In genomic region chr17:40327735-40328385, GRCh38 we compare ENCODE assay signal across 10 cellular contexts. TPM values are rescaled to one million over a fixed set of nuclear protein-coding genes. Genes with fewer than 3 reads are reported as not detected.
DNase-seq lines count a peak whose midpoint lies in the region; ATAC-seq, FAIRE-seq and TF ChIP-seq lines count a peak whose summit lies in the region.
"Had no signal": no experiment of that assay in that cellular context is flagged by ENCODE, and none has a peak within 500 bp of the region (broad histone marks: within the 10 kb centered on the region; RNA-seq: fewer than 3 reads in every experiment).

No MANE protein-coding gene starts in this region.

- H3K4me3 Mint-ChIP-seq in activated naive CD4-positive, alpha-beta T cell treated with anti-CD3 and anti-CD28 coated beads, Interleukin-2, amount 10 ng/mL, durations not matched to agents 7 days and 5 days, result peak overlapping the region; percentile 71

- H3K79me1 ChIP-seq in mesenchymal stem cell (replicated peaks; ENCODE audit: low read length, poor library complexity, severe bottlenecking), result peaks cover 31% of the 10 kb centered on the region

- intact Hi-C loops in GM12878 (cut with micrococcal nuclease; ENCODE audit: unreplicated experiment), result no loop called here

- no peak overlapping the region for H4K8ac ChIP-seq in mesenchymal stem cell (ENCODE audit: low read length)

- H3K4ac ChIP-seq in mesenchymal stem cell (ENCODE audit: low read depth in 1 of 2, low read length in 2 of 2), result no peak overlapping the region

- H3K27me3 ChIP-seq in GM12878 (replicated peaks in 1 of 2; ENCODE audit: control insufficient read depth in 2 of 2, insufficient read depth in 2 of 2, low read length in 1 of 2), result no peaks in the 10 kb centered on the region
- no peaks in the 10 kb centered on the region for H3K27me3 ChIP-seq in mesenchymal stem cell (ENCODE audit: control insufficient read depth in 1 of 2, insufficient read depth in 1 of 2, low read length in 2 of 2)
- no peaks in the 10 kb centered on the region for H3K27me3 ChIP-seq in upper lobe of left lung

- no peak overlapping the region for H3K23ac ChIP-seq in mesenchymal stem cell (ENCODE audit: low read length in 2 of 2)

- no peaks in the 10 kb centered on the region for H3K27me3 Mint-ChIP-seq in activated naive CD4-positive, alpha-beta T cell treated with anti-CD3 and anti-CD28 coated beads, Interleukin-2, amount 10 ng/mL, durations not matched to agents 7 days and 5 days

- 14% methylated on average over 3 of the region's 3 CpGs for WGBS in GM12878 (ENCODE audit: insufficient coverage, insufficient replicate concordance, low lambda C conversion rate, missing lambda C conversion rate)
- WGBS in mesenchymal stem cell, result 50% methylated on average over 2 of the region's 3 CpGs
- WGBS in upper lobe of left lung, 2 donors, result 5 to 50% methylated on average over 1 to 3 of the region's 3 CpGs

- no peaks in the 10 kb centered on the region for H3K9me3 Mint-ChIP-seq in activated naive CD4-positive, alpha-beta T cell treated with anti-CD3 and anti-CD28 coated beads, Interleukin-2, amount 10 ng/mL, durations not matched to agents 7 days and 5 days

- peaks cover 36% of the 10 kb centered on the region for H3K36me3 Mint-ChIP-seq in activated naive CD4-positive, alpha-beta T cell treated with anti-CD3 and anti-CD28 coated beads, Interleukin-2, amount 10 ng/mL, durations not matched to agents 7 days and 5 days

- H2BK5ac ChIP-seq in mesenchymal stem cell (ENCODE audit: low read depth, low read length, poor library complexity, severe bottlenecking), result no peak overlapping the region

- H3K9ac ChIP-seq in GM12878 (ENCODE audit: control insufficient read depth, insufficient read depth, low read length), result peak overlapping the region; percentile 75; the same call in 1 of the 2 replicates
- H3K9ac ChIP-seq in mesenchymal stem cell (ENCODE audit: low read length), result peak overlapping the region; percentile 53

- H3K4me2 ChIP-seq in GM12878 (ENCODE audit: control insufficient read depth, insufficient read depth) (peak overlapping the region; percentile 100), mesenchymal stem cell (ENCODE audit: low read length, poor library complexity, severe bottlenecking) (no peak overlapping the region)

- peak overlapping the region; percentile 91 for H3K27ac Mint-ChIP-seq in activated naive CD4-positive, alpha-beta T cell treated with anti-CD3 and anti-CD28 coated beads, Interleukin-2, amount 10 ng/mL, durations not matched to agents 7 days and 5 days

- H3K18ac ChIP-seq in mesenchymal stem cell (ENCODE audit: low read depth in 1 of 2, low read length in 2 of 2), result peak overlapping the region in 1 of 2 experiments; percentile 18

- no TSS peak for BruUV-seq in GM12878 (replicated peaks; lab: Mats Ljungman, UMichigan)

- no peak for TF ChIP-seq EP300 in GM12878 (IDR thresholded peaks at IDR 0.05; ENCODE audit: borderline replicate concordance in 1 of 2, control insufficient read depth in 1 of 2, low read depth in 2 of 2, low read length in 2 of 2)
- no peak for TF ChIP-seq EP300 in upper lobe of left lung (IDR thresholded peaks at IDR 0.05)

- no peak overlapping the region for H2AK5ac ChIP-seq in mesenchymal stem cell (ENCODE audit: low read length, severe bottlenecking)

- peaks cover 93% of the 10 kb centered on the region for H3K79me2 ChIP-seq in GM12878 (ENCODE audit: control insufficient read depth, insufficient read depth, low read length)

- RAD21 ChIA-PET in GM12878 (lab: Charles Lee; ENCODE audit: unreplicated experiment), result interaction anchor here (1.0 to 12.6 kb wide), 5 partner anchors 13 to 109 kb away, joined by 3 to 156 read pairs (median 6); partner anchors contain the start of gene RARA

- no peak for TF ChIP-seq RAD21 in GM12878 (IDR thresholded peaks at IDR 0.05; ENCODE audit: insufficient read depth, low read depth, low read length)

- H2AFZ ChIP-seq in GM12878 (ENCODE audit: control insufficient read depth, low read depth, low read length) (no peak overlapping the region), mesenchymal stem cell (ENCODE audit: low read depth, low read length) (no peak overlapping the region)

- no peak overlapping the region for H2BK120ac ChIP-seq in mesenchymal stem cell (ENCODE audit: low read depth, low read length)

- DNase-seq in activated naive CD4-positive, alpha-beta T cell treated with anti-CD3 and anti-CD28 coated beads, Interleukin-2, amount 10 ng/mL, durations not matched to agents 7 days and 5 days, result no peak
- DNase-seq in activated naive CD4-positive, alpha-beta T cell treated with Interleukin-2 at 50 U/mL for 16 hours, result no peak
- no peak for DNase-seq in GM12878 (ENCODE audit: low read depth, low spot score)
- no peak for DNase-seq in mesenchymal stem cell
- no peak for DNase-seq in upper lobe of left lung
- DNase-seq in NCI-H446 treated with DMSO at 0.1 percent for 48 hours (lab: John Stamatoyannopoulos, UW), result no peak
- DNase-seq in NCI-H345 (lab: John Stamatoyannopoulos, UW), result no peak
- DNase-seq: activated effector memory CD4-positive, alpha-beta T cell treated with anti-CD3 and anti-CD28 coated beads, Interleukin-2, amount 50 U/mL, for 16 hours had no signal

- TF ChIP-seq POLR2A in GM12878 (IDR thresholded peaks at IDR 0.05; ENCODE audit: low read depth, low read length) (no peak), upper lobe of left lung (IDR thresholded peaks at IDR 0.05) (no peak)

- peak overlapping the region; percentile 96 for H3K27ac ChIP-seq in GM12878 (ENCODE audit: control insufficient read depth, insufficient read depth)
- H3K27ac ChIP-seq in mesenchymal stem cell (ENCODE audit: low read length, poor library complexity, severe bottlenecking), result no peak overlapping the region
- H3K27ac ChIP-seq in upper lobe of left lung, result peak overlapping the region; percentile 93 to 96 (median 96)

- POLR2A ChIA-PET in GM12878 (lab: Charles Lee), result interaction anchor here (1.0 to 7.0 kb wide), 2 partner anchors 9 to 17 kb away, joined by 3 to 123 read pairs; partner anchors contain the start of gene RARA

- SMC1A ChIA-PET in GM12878 (lab: Charles Lee; ENCODE audit: uncharacterized antibody, unreplicated experiment), result interaction anchor here (0.6 to 11.2 kb wide), 7 partner anchors 12 to 32 kb away, joined by 3 to 172 read pairs (median 4); partner anchors contain the start of gene RARA

- CTCF ChIA-PET in activated naive CD4-positive, alpha-beta T cell treated with anti-CD3 and anti-CD28 coated beads, Interleukin-2, amount 10 ng/mL, durations not matched to agents 7 days and 5 days (lab: Charles Lee), result interaction anchor here (1.2 to 4.6 kb wide), 7 partner anchors 9 to 27 kb away, joined by 3 to 20 read pairs (median 9); no protein-coding TSS in a partner anchor
- CTCF ChIA-PET in GM12878 (lab: Yijun Ruan, JAX), result interaction anchor here (1.0 to 6.6 kb wide), 7 partner anchors 8 to 215 kb away, joined by 3 to 58 read pairs (median 10); partner anchors contain the start of gene RARA

- in situ Hi-C loops in GM12878 (cut with MboI), result loop anchor here (10.0 kb wide), 1 partner anchor 1347 kb away; no protein-coding TSS in a partner anchor

- TF ChIP-seq CTCF in GM12878 (IDR thresholded peaks at IDR 0.05 in 2 of 3, conservative IDR thresholded peaks at IDR 0.05 in 1 of 3; ENCODE audit: control insufficient read depth in 2 of 3, extremely low read depth in 1 of 3, insufficient read depth in 1 of 3, low read depth in 3 of 3, low read length in 3 of 3), result no peak
- no peak for TF ChIP-seq CTCF in upper lobe of left lung (IDR thresholded peaks at IDR 0.05)

- H3K36me3 ChIP-seq in GM12878 (ENCODE audit: control insufficient read depth in 2 of 2, insufficient read depth in 2 of 2, low read length in 1 of 2) (peaks cover 12 to 19% of the 10 kb centered on the region in 2 experiments; a peak in 3 of 4 replicates), mesenchymal stem cell (ENCODE audit: control insufficient read depth in 1 of 2, insufficient read depth in 2 of 2, low read depth in 1 of 2, low read length in 2 of 2) (peaks cover 9 to 27% of the 10 kb centered on the region in 2 experiments), upper lobe of left lung (peaks cover 0 to 11% (median 3%) of the 10 kb centered on the region in 4 donors)

- H3K4me1 ChIP-seq in GM12878 (ENCODE audit: control insufficient read depth, insufficient read depth, low read length), result peaks cover 59% of the 10 kb centered on the region
- peaks cover 65% of the 10 kb centered on the region for H3K4me1 ChIP-seq in mesenchymal stem cell (ENCODE audit: control insufficient read depth, insufficient read depth, low read depth, low read length)
- peaks cover 100% of the 10 kb centered on the region in 4 donors for H3K4me1 ChIP-seq in upper lobe of left lung

- H3K4me3 ChIP-seq in GM12878, result 0 out of 2 replicates have a peak overlapping the region, but pooled peaks have one; percentile 42
- peak overlapping the region in 1 of 2 experiments; percentile 65 for H3K4me3 ChIP-seq in mesenchymal stem cell (ENCODE audit: insufficient read depth in 1 of 2, low read depth in 1 of 2, low read length in 2 of 2)
- no peak overlapping the region for H3K4me3 ChIP-seq in upper lobe of left lung
- H3K4me3 ChIP-seq: mucosa of descending colon had no signal

- FAIRE-seq in GM12878 (lab: Jason Lieb, UNC), result no peak

- H3K14ac ChIP-seq in mesenchymal stem cell (ENCODE audit: low read length in 2 of 2), result no peak overlapping the region

- peaks cover 94% of the 10 kb centered on the region for H3K4me1 Mint-ChIP-seq in activated naive CD4-positive, alpha-beta T cell treated with anti-CD3 and anti-CD28 coated beads, Interleukin-2, amount 10 ng/mL, durations not matched to agents 7 days and 5 days

- H3K9me3 ChIP-seq in GM12878 (replicated peaks; ENCODE audit: control insufficient read depth, insufficient read depth, low read length) (no peaks in the 10 kb centered on the region), mesenchymal stem cell (ENCODE audit: control insufficient read depth, low read length) (no peaks in the 10 kb centered on the region), upper lobe of left lung (no peaks in the 10 kb centered on the region)
- H3K9me3 ChIP-seq: mucosa of descending colon had no signal

- no peak overlapping the region for H2BK15ac ChIP-seq in mesenchymal stem cell (ENCODE audit: low read depth, poor library complexity, severe bottlenecking)

- H4K91ac ChIP-seq in mesenchymal stem cell (ENCODE audit: low read length), result no peak overlapping the region

- H2BK12ac ChIP-seq in mesenchymal stem cell (ENCODE audit: low read length in 2 of 2), result no peak overlapping the region

- ATAC-seq in GM12878 (no peak), upper lobe of left lung (ENCODE audit: low FRiP score in 2 of 2) (peak in 1 of 2 donors; percentile 38), GM18858 (IDR thresholded peaks at IDR 0.05; ENCODE audit: unreplicated experiment) (no peak)
- ATAC-seq: mucosa of descending colon had no signal

- H4K20me1 ChIP-seq in GM12878 (ENCODE audit: control insufficient read depth, insufficient read depth), result no peaks in the 10 kb centered on the region

RNA-seq across cellular contexts. Expression of gene RARA, which starts 18.9 kb away (rescaled TPM):
- total RNA-seq in GM12878 (2013; cell fraction: nucleolus; rRNA removed), result 30.5 and 34.4 TPM in 2 replicates
- 15.5 and 17.3 TPM in 2 replicates for total RNA-seq in GM12878 (2014; rRNA removed)
- 7.7 and 9.7 TPM in 2 replicates for total RNA-seq in GM12878 (2014; rRNA removed; fragmentation: Illumina TruSeq; extraction: Trizol)
- total RNA-seq in GM12878 (2021), result 33.6 and 34.8 TPM in 2 replicates
- 12.0 TPM for polyA plus RNA-seq in GM12878 (2011; ENCODE audit: low read depth)
- polyA plus RNA-seq in GM12878 (2011; rRNA removed), result 3.1 and 7.8 TPM in 2 replicates
- polyA plus RNA-seq in GM12878 (2011; cell fraction: cytosol; rRNA removed), result 10.0 and 13.4 TPM in 2 replicates
- 29.2 and 38.2 TPM in 2 replicates for polyA plus RNA-seq in GM12878 (2011; cell fraction: nucleus; rRNA removed)
- 23.0 and 26.5 TPM in 2 replicates for polyA plus RNA-seq in GM12878 (2012)
- 8.0 and 23.8 TPM in 2 replicates for polyA plus RNA-seq in GM12878 (2014; fragmentation: Illumina TruSeq; extraction: Trizol)
- polyA plus RNA-seq in GM12878 (2014; fragmentation: Nextera tagmentation; extraction: Ambion mirVana), result under 1 TPM; 0.13 to 0.16 TPM
- 14.3 and 20.2 TPM in 2 replicates for polyA plus RNA-seq in GM12878 (2014; rRNA removed)
- 10 to 100 TPM; 12.9 to 15.4 TPM for polyA plus RNA-seq in GM12878 (2016; fragmentation: Nextera tagmentation; extraction: Ambion mirVana)
- polyA minus RNA-seq in GM12878 (2011; rRNA and poly(A)+ RNA removed), result 8.7 and 13.7 TPM in 2 replicates
- 15.1 and 20.3 TPM in 2 replicates for polyA minus RNA-seq in GM12878 (2011; cell fraction: cytosol; rRNA and poly(A)+ RNA removed)
- polyA minus RNA-seq in GM12878 (2011; cell fraction: nucleus; rRNA and poly(A)+ RNA removed), result 9.7 and 15.5 TPM in 2 replicates
- 32.6 TPM for polyA plus RNA-seq in mesenchymal stem cell (2013, experiment 1 of 2)
- 32.1 TPM for polyA plus RNA-seq in mesenchymal stem cell (2013, experiment 2 of 2)
- 10 to 100 TPM; 45.7 to 95.6 (median 85.9) TPM for total RNA-seq in upper lobe of left lung

RNA-seq across cellular contexts. Expression of gene GJD3, which starts 36.7 kb away (rescaled TPM):
- not detected in 2 replicates for total RNA-seq in GM12878 (2013; cell fraction: nucleolus; rRNA removed)
- total RNA-seq in GM12878 (2014; rRNA removed), result not detected in 2 replicates
- total RNA-seq in GM12878 (2014; rRNA removed; fragmentation: Illumina TruSeq; extraction: Trizol), result not detected in 2 replicates
- not detected in 2 replicates for total RNA-seq in GM12878 (2021)
- not detected for polyA plus RNA-seq in GM12878 (2011; ENCODE audit: low read depth)
- not detected in 2 replicates for polyA plus RNA-seq in GM12878 (2011; rRNA removed)
- not detected in 2 replicates for polyA plus RNA-seq in GM12878 (2011; cell fraction: cytosol; rRNA removed)
- polyA plus RNA-seq in GM12878 (2011; cell fraction: nucleus; rRNA removed), result not detected in 2 replicates
- polyA plus RNA-seq in GM12878 (2012), result not detected in 2 replicates
- polyA plus RNA-seq in GM12878 (2014; fragmentation: Illumina TruSeq; extraction: Trizol), result not detected in 2 replicates
- polyA plus RNA-seq in GM12878 (2014; fragmentation: Nextera tagmentation; extraction: Ambion mirVana), result not detected
- polyA plus RNA-seq in GM12878 (2014; rRNA removed), result not detected in 2 replicates
- 1 to 10 TPM in 1 of 2 experiments, not detected in 1; 1.6 TPM for polyA plus RNA-seq in GM12878 (2016; fragmentation: Nextera tagmentation; extraction: Ambion mirVana)
- not detected in 2 replicates for polyA minus RNA-seq in GM12878 (2011; rRNA and poly(A)+ RNA removed)
- polyA minus RNA-seq in GM12878 (2011; cell fraction: cytosol; rRNA and poly(A)+ RNA removed), result not detected in 2 replicates
- polyA minus RNA-seq in GM12878 (2011; cell fraction: nucleus; rRNA and poly(A)+ RNA removed), result not detected in 2 replicates
- 0.44 TPM for polyA plus RNA-seq in mesenchymal stem cell (2013, experiment 1 of 2)
- polyA plus RNA-seq in mesenchymal stem cell (2013, experiment 2 of 2), result 0.29 TPM
- total RNA-seq in upper lobe of left lung, result 1 to 10 TPM in 4 of 6 donors, not detected in 2; 1.7 to 8.4 (median 4.5) TPM

RNA-seq across cellular contexts. Expression of gene CDC6, which starts 40.2 kb away (rescaled TPM):
- total RNA-seq in GM12878 (2013; cell fraction: nucleolus; rRNA removed), result 25.9 and 32.3 TPM in 2 replicates
- 39.0 and 43.8 TPM in 2 replicates for total RNA-seq in GM12878 (2014; rRNA removed)
- total RNA-seq in GM12878 (2014; rRNA removed; fragmentation: Illumina TruSeq; extraction: Trizol), result 46.8 and 53.0 TPM in 2 replicates
- total RNA-seq in GM12878 (2021), result 47.7 and 52.0 TPM in 2 replicates
- polyA plus RNA-seq in GM12878 (2011; ENCODE audit: low read depth), result 20.0 TPM
- 43.1 and 48.5 TPM in 2 replicates for polyA plus RNA-seq in GM12878 (2011; rRNA removed)
- 18.9 and 20.1 TPM in 2 replicates for polyA plus RNA-seq in GM12878 (2011; cell fraction: cytosol; rRNA removed)
- 18.7 and 26.9 TPM in 2 replicates for polyA plus RNA-seq in GM12878 (2011; cell fraction: nucleus; rRNA removed)
- polyA plus RNA-seq in GM12878 (2012), result 18.9 and 19.5 TPM in 2 replicates
- 54.4 and 59.6 TPM in 2 replicates for polyA plus RNA-seq in GM12878 (2014; fragmentation: Illumina TruSeq; extraction: Trizol)
- 10 to 100 TPM; 13.3 to 18.6 TPM for polyA plus RNA-seq in GM12878 (2014; fragmentation: Nextera tagmentation; extraction: Ambion mirVana)
- polyA plus RNA-seq in GM12878 (2014; rRNA removed), result 25.9 and 26.3 TPM in 2 replicates
- polyA plus RNA-seq in GM12878 (2016; fragmentation: Nextera tagmentation; extraction: Ambion mirVana), result 10 to 100 TPM; 59.3 to 60.9 TPM
- polyA minus RNA-seq in GM12878 (2011; rRNA and poly(A)+ RNA removed), result 15.8 and 24.1 TPM in 2 replicates
- 9.6 and 10.5 TPM in 2 replicates for polyA minus RNA-seq in GM12878 (2011; cell fraction: cytosol; rRNA and poly(A)+ RNA removed)
- 12.3 and 28.6 TPM in 2 replicates for polyA minus RNA-seq in GM12878 (2011; cell fraction: nucleus; rRNA and poly(A)+ RNA removed)
- 8.5 TPM for polyA plus RNA-seq in mesenchymal stem cell (2013, experiment 1 of 2)
- polyA plus RNA-seq in mesenchymal stem cell (2013, experiment 2 of 2), result 9.1 TPM
- total RNA-seq in upper lobe of left lung, result 1 to 10 TPM; 1.1 to 5.1 (median 2.3) TPM

Comparison
In these comparisons a context has a peak if more than half of its experiments do, and no peak if none do; other contexts are left out.
1. RNA of gene CDC6, which starts 40.2 kb away (total RNA-seq): 25.9 to 53.0 TPM in GM12878; 1.1 to 5.1 TPM in upper lobe of left lung; every median in the first group is over 4 times any median in the second.